Comparison of ENCODE assay signal across 1 cellular context in genomic region chr10:5656737-5657579, GRCh38.
TF ChIP-seq lines count a peak whose summit lies in the region.

No MANE protein-coding gene starts in this region.

TF ChIP-seq in K562, 482 proteins besides CTCF, POLR2A, EP300 and RAD21 (continued from another document):
- no peak for TF ChIP-seq ZBTB34 (CRISPR knock-in tag; IDR thresholded peaks at IDR 0.05)
- no peak for TF ChIP-seq GTF2A2 (tag; IDR thresholded peaks at IDR 0.05)
- no peak for TF ChIP-seq BRD4 (IDR thresholded peaks at IDR 0.05)
- TF ChIP-seq ATF4 (CRISPR knock-in tag; IDR thresholded peaks at IDR 0.05), result no peak
- TF ChIP-seq, protein P1, sequence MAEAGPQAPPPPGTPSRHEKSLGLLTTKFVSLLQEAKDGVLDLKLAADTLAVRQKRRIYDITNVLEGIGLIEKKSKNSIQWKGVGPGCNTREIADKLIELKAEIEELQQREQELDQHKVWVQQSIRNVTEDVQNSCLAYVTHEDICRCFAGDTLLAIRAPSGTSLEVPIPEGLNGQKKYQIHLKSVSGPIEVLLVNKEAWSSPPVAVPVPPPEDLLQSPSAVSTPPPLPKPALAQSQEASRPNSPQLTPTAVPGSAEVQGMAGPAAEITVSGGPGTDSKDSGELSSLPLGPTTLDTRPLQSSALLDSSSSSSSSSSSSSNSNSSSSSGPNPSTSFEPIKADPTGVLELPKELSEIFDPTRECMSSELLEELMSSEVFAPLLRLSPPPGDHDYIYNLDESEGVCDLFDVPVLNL (CRISPR knock-in tag; IDR thresholded peaks at IDR 0.05; ENCODE audit: low read depth), result no peak
- no peak for TF ChIP-seq MEIS2 (IDR thresholded peaks at IDR 0.05; ENCODE audit: partially characterized antibody)
- no peak for TF ChIP-seq CBFB (CRISPR knock-in tag; IDR thresholded peaks at IDR 0.05)
- TF ChIP-seq, protein P2, sequence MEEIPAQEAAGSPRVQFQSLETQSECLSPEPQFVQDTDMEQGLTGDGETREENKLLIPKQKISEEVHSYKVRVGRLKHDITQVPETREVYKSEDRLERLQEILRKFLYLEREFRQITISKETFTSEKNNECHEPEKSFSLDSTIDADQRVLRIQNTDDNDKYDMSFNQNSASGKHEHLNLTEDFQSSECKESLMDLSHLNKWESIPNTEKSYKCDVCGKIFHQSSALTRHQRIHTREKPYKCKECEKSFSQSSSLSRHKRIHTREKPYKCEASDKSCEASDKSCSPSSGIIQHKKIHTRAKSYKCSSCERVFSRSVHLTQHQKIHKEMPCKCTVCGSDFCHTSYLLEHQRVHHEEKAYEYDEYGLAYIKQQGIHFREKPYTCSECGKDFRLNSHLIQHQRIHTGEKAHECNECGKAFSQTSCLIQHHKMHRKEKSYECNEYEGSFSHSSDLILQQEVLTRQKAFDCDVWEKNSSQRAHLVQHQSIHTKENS (CRISPR knock-in tag; IDR thresholded peaks at IDR 0.05), result no peak
- no peak for TF ChIP-seq SMAD3 (CRISPR knock-in tag; conservative IDR thresholded peaks at IDR 0.05)
- no peak for TF ChIP-seq ZFX (CRISPR knock-in tag; IDR thresholded peaks at IDR 0.05)
- TF ChIP-seq CBFA2T3 (IDR thresholded peaks at IDR 0.05), result peak; percentile 61
- TF ChIP-seq SMAD1 (IDR thresholded peaks at IDR 0.05; ENCODE audit: low read depth, low read length, partially characterized antibody), result no peak
- TF ChIP-seq NCOA4 (IDR thresholded peaks at IDR 0.05; ENCODE audit: partially characterized antibody), result no peak
- 0 out of 4 replicates have a peak, but pooled peaks of 1 of the 2 experiments have one; percentile 12 for TF ChIP-seq KDM1A (IDR thresholded peaks at IDR 0.05)
